ENCODE assay signal across 8 cellular contexts in genomic region chr11:33996498-33997454, GRCh38. TPM values are rescaled to one million over a fixed set of nuclear protein-coding genes. Genes with fewer than 3 reads are reported as not detected.
DNase-seq lines count a peak whose midpoint lies in the region; ATAC-seq and TF ChIP-seq lines count a peak whose summit lies in the region.

No MANE protein-coding gene starts in this region.

- TF ChIP-seq CTCF in GM12865 (IDR thresholded peaks at IDR 0.05; ENCODE audit: insufficient read depth, low read depth, low read length, missing control alignments): peak; percentile 81
- TF ChIP-seq CTCF in left ventricle myocardium inferior (IDR thresholded peaks at IDR 0.05; ENCODE audit: borderline replicate concordance): peak; percentile 91

- H3K4me1 ChIP-seq in adipocyte (ENCODE audit: control insufficient read depth, insufficient read depth, low read length): peaks cover 9% of the 10 kb centered on the region
- H3K4me1 ChIP-seq in left ventricle myocardium inferior: no peaks in the 10 kb centered on the region

- ATAC-seq in HG02588 (IDR thresholded peaks at IDR 0.05; ENCODE audit: unreplicated experiment) (peak; percentile 78), HG03457 (IDR thresholded peaks at IDR 0.05; ENCODE audit: unreplicated experiment) (no peak)

- H3K4me3 ChIP-seq in GM12865 (ENCODE audit: low read depth, low read length): no peak overlapping the region
- peak overlapping the region; percentile 62 for H3K4me3 ChIP-seq in adipocyte (ENCODE audit: low read length)
- H3K4me3 ChIP-seq in left ventricle myocardium inferior: no peak overlapping the region

- H3K9me3 ChIP-seq in adipocyte (ENCODE audit: control insufficient read depth, low read length) (no peaks in the 10 kb centered on the region), left ventricle myocardium inferior (replicated peaks) (no peaks in the 10 kb centered on the region)

- H3K9ac ChIP-seq in adipocyte (ENCODE audit: low read length): no peak overlapping the region

- DNase-seq in GM12865 (ENCODE audit: low read depth) (peak; percentile 86), NCI-H1105 treated with DMSO at 0.1 percent for 48 hours (lab: John Stamatoyannopoulos, UW) (peak; percentile 69), SW480 (ENCODE audit: low spot score) (peak; percentile 82), adipocyte (ENCODE audit: low read depth) (peak; percentile 91), left ventricle myocardium inferior (peak; percentile 25), retina (peak; percentile 83)

- no peaks in the 10 kb centered on the region for H3K36me3 ChIP-seq in adipocyte (ENCODE audit: control insufficient read depth, insufficient read depth, low read length, severe bottlenecking)
- no peaks in the 10 kb centered on the region for H3K36me3 ChIP-seq in left ventricle myocardium inferior

- intact Hi-C loops in left ventricle myocardium inferior (cut with micrococcal nuclease): loop anchor here (10.0 kb wide), 1 partner anchor 368 kb away; no protein-coding TSS in a partner anchor

- H3K27ac ChIP-seq in left ventricle myocardium inferior (replicated peaks): no peak overlapping the region

- H3K27me3 ChIP-seq in adipocyte (replicated peaks; ENCODE audit: control insufficient read depth, insufficient read depth, low read length) (peaks cover 8% of the 10 kb centered on the region), left ventricle myocardium inferior (ENCODE audit: low read depth) (peaks cover 17% of the 10 kb centered on the region)

RNA-seq across cellular contexts. Expression of gene CAPRIN1, which starts 54.8 kb away (rescaled TPM):
- total RNA-seq in left ventricle myocardium inferior: 112 TPM

Comparison
In these comparisons a context has a peak if more than half of its experiments do, and no peak if none do; other contexts are left out.
1. DNase-seq: peak in every context shown above with its lines; median percentile 91 in adipocyte; 86 in GM12865; 83 in retina; 82 in SW480; 69 in NCI-H1105 treated with DMSO at 0.1 percent for 48 hours; 25 in left ventricle myocardium inferior.